29 cellular contexts compared by ENCODE assay signal in genomic region chr2:169946092-169946491, GRCh38.
"Had no signal": no experiment of that assay in that cellular context is flagged by ENCODE, and none has a peak within 500 bp of the region (broad histone marks: within the 10 kb centered on the region; RNA-seq: fewer than 3 reads in every experiment).

No MANE protein-coding gene starts in this region.

- DNase-seq: left colon; left ventricle myocardium inferior; mesendoderm; naive B cell; natural killer cell; nephron progenitor cell; occipital lobe; psoas muscle; right cardiac atrium; sigmoid colon; small intestine; stimulated activated CD4-positive, alpha-beta T cell treated with anti-CD3 and anti-CD28 coated beads, Interleukin-1b, Interleukin-23, amount 100 ng/mL, for 48 hours; stimulated activated CD4-positive, alpha-beta T cell treated with anti-CD3 and anti-CD28 coated beads, Interleukin-2, amount 100 ng/mL, for 48 hours; stimulated activated CD4-positive, alpha-beta T cell treated with anti-CD3 and anti-CD28 coated beads, Interleukin-4, amount 100 ng/mL, for 4 hours; stimulated activated CD8-positive, alpha-beta memory T cell treated with anti-CD3 and anti-CD28 coated beads, Interleukin-4, amount 100 ng/mL, for 48 hours; stimulated activated naive CD4-positive, alpha-beta T cell treated with Interleukin-2 at 50 U/mL for 16 hours; stimulated activated naive CD8-positive, alpha-beta T cell treated with anti-CD3 and anti-CD28 coated beads, Interleukin-15, amount 100 ng/mL, for 72 hours; substantia nigra; uterus had no signal

- H3K4me3 Mint-ChIP-seq: mesothelial cell of epicardium; naive B cell; natural killer cell; nephron progenitor cell; neural progenitor cell; stimulated activated memory B cell treated with anti-CD40 and anti-IgM and Interleukin-4, amounts not matched to agents 10 μg/mL and 1 μg/mL and 100 μg/mL, for 72 hours; stimulated activated naive CD8-positive, alpha-beta T cell treated with anti-CD3 and anti-CD28 coated beads, Interleukin-15, amount 100 ng/mL, for 72 hours; type B pancreatic cell had no signal

- H3K27me3 Mint-ChIP-seq: naive B cell; stimulated activated memory B cell treated with anti-CD40 and anti-IgM and Interleukin-4, amounts not matched to agents 10 μg/mL and 1 μg/mL and 100 μg/mL, for 72 hours; stimulated activated naive CD8-positive, alpha-beta T cell treated with anti-CD3 and anti-CD28 coated beads, Interleukin-15, amount 100 ng/mL, for 72 hours; type B pancreatic cell had no signal

- FAIRE-seq: keratinocyte, small intestine had no signal

- H3K27me3 ChIP-seq: hepatocyte, neural progenitor cell, neutrophil, sigmoid colon, tibial nerve, uterus had no signal

- ATAC-seq: left colon; natural killer cell; psoas muscle; right cardiac atrium; stimulated activated memory B cell treated with anti-CD40 and anti-IgM and Interleukin-4, amounts not matched to agents 10 μg/mL and 1 μg/mL and 100 μg/mL, for 72 hours; stimulated activated naive CD8-positive, alpha-beta T cell treated with anti-CD3 and anti-CD28 coated beads, Interleukin-15, amount 100 ng/mL, for 72 hours had no signal

- H3K4me2 ChIP-seq: hepatocyte, neural progenitor cell had no signal

- H2AFZ ChIP-seq: hepatocyte, neural progenitor cell, parathyroid adenoma had no signal

- H3K9ac ChIP-seq: neural progenitor cell, parathyroid adenoma had no signal

- H3K9me3 Mint-ChIP-seq: mesothelial cell of epicardium; naive B cell; natural killer cell; nephron progenitor cell; neural progenitor cell; stimulated activated memory B cell treated with anti-CD40 and anti-IgM and Interleukin-4, amounts not matched to agents 10 μg/mL and 1 μg/mL and 100 μg/mL, for 72 hours; stimulated activated naive CD8-positive, alpha-beta T cell treated with anti-CD3 and anti-CD28 coated beads, Interleukin-15, amount 100 ng/mL, for 72 hours; type B pancreatic cell had no signal

- H3K4me3 ChIP-seq: hepatocyte, left ventricle myocardium inferior, lung, neural progenitor cell, psoas muscle, sigmoid colon, tibial nerve, uterus had no signal

- H3K36me3 ChIP-seq: uterus had no signal

- H3K27ac ChIP-seq: hepatocyte, left ventricle myocardium inferior, neural progenitor cell, neutrophil, parathyroid adenoma, psoas muscle, sigmoid colon, tibial nerve, uterus had no signal

- H3K27ac Mint-ChIP-seq: mesothelial cell of epicardium; natural killer cell; nephron progenitor cell; neural progenitor cell; stimulated activated memory B cell treated with anti-CD40 and anti-IgM and Interleukin-4, amounts not matched to agents 10 μg/mL and 1 μg/mL and 100 μg/mL, for 72 hours; stimulated activated naive CD8-positive, alpha-beta T cell treated with anti-CD3 and anti-CD28 coated beads, Interleukin-15, amount 100 ng/mL, for 72 hours; type B pancreatic cell had no signal

- H3K4me1 ChIP-seq: neural progenitor cell, parathyroid adenoma, psoas muscle, sigmoid colon, tibial nerve, uterus had no signal

- H3K79me2 ChIP-seq: hepatocyte had no signal

- H3K9me3 ChIP-seq: left ventricle myocardium inferior, neutrophil, psoas muscle, sigmoid colon, tibial nerve, uterus had no signal

- H3K4me1 Mint-ChIP-seq: mesothelial cell of epicardium; naive B cell; natural killer cell; nephron progenitor cell; neural progenitor cell; stimulated activated memory B cell treated with anti-CD40 and anti-IgM and Interleukin-4, amounts not matched to agents 10 μg/mL and 1 μg/mL and 100 μg/mL, for 72 hours; stimulated activated naive CD8-positive, alpha-beta T cell treated with anti-CD3 and anti-CD28 coated beads, Interleukin-15, amount 100 ng/mL, for 72 hours had no signal
